Comparison of ENCODE assay signal across 15 cellular contexts in genomic region chr14:50173891-50174290, GRCh38.
"Had no signal": no experiment of that assay in that cellular context is flagged by ENCODE, and none has a peak within 500 bp of the region (broad histone marks: within the 10 kb centered on the region; RNA-seq: fewer than 3 reads in every experiment).

No MANE protein-coding gene starts in this region.

- H3K36me3 ChIP-seq: pancreas had no signal

- H3K27ac ChIP-seq: esophagus squamous epithelium, gastrocnemius medialis, left ventricle myocardium inferior, neural progenitor cell, pancreas, testis had no signal

- FAIRE-seq: pancreas had no signal

- H3K27me3 Mint-ChIP-seq: stimulated activated naive CD8-positive, alpha-beta T cell treated with anti-CD3 and anti-CD28 coated beads, Interleukin-15, amount 100 ng/mL, for 72 hours had no signal

- H3K4me3 ChIP-seq: esophagus squamous epithelium, gastrocnemius medialis, left ventricle myocardium inferior, neural progenitor cell, pancreas, testis had no signal

- H3K9me3 ChIP-seq: esophagus squamous epithelium, gastrocnemius medialis, left ventricle myocardium inferior, pancreas, testis had no signal

- H3K27me3 ChIP-seq: esophagus squamous epithelium, gastrocnemius medialis, neural progenitor cell, pancreas, testis had no signal

- ATAC-seq: activated naive CD4-positive, alpha-beta T cell treated with anti-CD3 and anti-CD28 coated beads, Interleukin-2, amount 50 U/mL, for 72 hours; gastrocnemius medialis; pancreas; stimulated activated naive CD8-positive, alpha-beta T cell treated with anti-CD3 and anti-CD28 coated beads, Interleukin-15, amount 100 ng/mL, for 72 hours had no signal

- DNase-seq: activated CD4-positive, alpha-beta T cell treated with anti-CD3 and anti-CD28 coated beads, Interleukin-2, amount 50 U/mL, for 4 hours; activated CD4-positive, CD25-positive, alpha-beta regulatory T cell treated with anti-CD3 and anti-CD28 coated beads, Interleukin-2, amount 50 U/mL, for 72 hours; activated T-cell treated with anti-CD3 and anti-CD28 coated beads, Interleukin-2, amount 50 U/mL, for 1 hour; amygdala; esophagus squamous epithelium; gastrocnemius medialis; islet precursor cell; left ventricle myocardium inferior; pancreas; stimulated activated CD4-positive, alpha-beta T cell treated with anti-CD3 and anti-CD28 coated beads, Interleukin-15, amount 100 ng/mL, for 24 hours; stimulated activated CD4-positive, alpha-beta T cell treated with anti-CD3 and anti-CD28 coated beads, Interleukin-4, amount 100 ng/mL, for 24 hours; stimulated activated naive CD8-positive, alpha-beta T cell treated with anti-CD3 and anti-CD28 coated beads, Interleukin-15, amount 100 ng/mL, for 72 hours; testis had no signal

- H3K27ac Mint-ChIP-seq: activated naive CD4-positive, alpha-beta T cell treated with anti-CD3 and anti-CD28 coated beads, Interleukin-2, amount 50 U/mL, for 72 hours; neural progenitor cell had no signal

- H3K4me1 ChIP-seq: esophagus squamous epithelium, gastrocnemius medialis, left ventricle myocardium inferior, neural progenitor cell, pancreas had no signal

- H3K4me1 Mint-ChIP-seq: neural progenitor cell; stimulated activated naive CD8-positive, alpha-beta T cell treated with anti-CD3 and anti-CD28 coated beads, Interleukin-15, amount 100 ng/mL, for 72 hours had no signal

- H2AFZ ChIP-seq: neural progenitor cell had no signal

- H3K9me3 Mint-ChIP-seq: activated naive CD4-positive, alpha-beta T cell treated with anti-CD3 and anti-CD28 coated beads, Interleukin-2, amount 50 U/mL, for 72 hours; neural progenitor cell; stimulated activated naive CD8-positive, alpha-beta T cell treated with anti-CD3 and anti-CD28 coated beads, Interleukin-15, amount 100 ng/mL, for 72 hours had no signal

- H3K4me3 Mint-ChIP-seq: neural progenitor cell; stimulated activated naive CD8-positive, alpha-beta T cell treated with anti-CD3 and anti-CD28 coated beads, Interleukin-15, amount 100 ng/mL, for 72 hours had no signal

- H3K4me2 ChIP-seq: neural progenitor cell had no signal

- H3K36me3 Mint-ChIP-seq: activated naive CD4-positive, alpha-beta T cell treated with anti-CD3 and anti-CD28 coated beads, Interleukin-2, amount 50 U/mL, for 72 hours had no signal

- H3K9ac ChIP-seq: neural progenitor cell had no signal
